Comparison of ENCODE assay signal across 21 cellular contexts in genomic region chr1:173590557-173590956, GRCh38. TPM values are rescaled to one million over a fixed set of nuclear protein-coding genes. Genes with fewer than 3 reads are reported as not detected.
DNase-seq lines count a peak whose midpoint lies in the region; ATAC-seq and TF ChIP-seq lines count a peak whose summit lies in the region.
"Had no signal": no experiment of that assay in that cellular context is flagged by ENCODE, and none has a peak within 500 bp of the region (broad histone marks: within the 10 kb centered on the region; RNA-seq: fewer than 3 reads in every experiment).

No MANE protein-coding gene starts in this region.

- H3K4me3 ChIP-seq in foreskin fibroblast (ENCODE audit: low read depth in 1 of 2, low read length in 2 of 2), result no peak overlapping the region
- no peak overlapping the region for H3K4me3 ChIP-seq in naive thymus-derived CD4-positive, alpha-beta T cell (ENCODE audit: low read length)
- H3K4me3 ChIP-seq: cardiac muscle cell, esophagus squamous epithelium, left ventricle myocardium inferior, PC-9 had no signal

- H3K9me3 Mint-ChIP-seq in nephron progenitor cell, result no peaks in the 10 kb centered on the region
- peaks cover 0 to 7% (median 0%) of the 10 kb centered on the region in 11 donors for H3K9me3 Mint-ChIP-seq in naive thymus-derived CD4-positive, alpha-beta T cell
- H3K9me3 Mint-ChIP-seq: activated naive CD8-positive, alpha-beta T cell treated with anti-CD3 and anti-CD28 coated beads for 36 hours; CD4-positive, alpha-beta memory T cell had no signal

- no peaks in the 10 kb centered on the region for H3K4me1 Mint-ChIP-seq in nephron progenitor cell
- no peaks in the 10 kb centered on the region for H3K4me1 Mint-ChIP-seq in naive thymus-derived CD4-positive, alpha-beta T cell
- H3K4me1 Mint-ChIP-seq: activated CD8-positive, alpha-beta memory T cell treated with anti-CD3 and anti-CD28 coated beads, Interleukin-2, amount 10 ng/mL, durations not matched to agents 7 days and 5 days; activated naive CD8-positive, alpha-beta T cell treated with anti-CD3 and anti-CD28 coated beads for 36 hours had no signal

- CTCF ChIA-PET in naive thymus-derived CD4-positive, alpha-beta T cell (lab: Charles Lee), result no interaction called here

- no peak overlapping the region for H3K27ac ChIP-seq in naive thymus-derived CD4-positive, alpha-beta T cell (ENCODE audit: low read depth, low read length)
- H3K27ac ChIP-seq: cardiac muscle cell, esophagus squamous epithelium, left ventricle myocardium inferior, PC-9 had no signal

- H3K27ac Mint-ChIP-seq in nephron progenitor cell, result no peak overlapping the region
- H3K27ac Mint-ChIP-seq in naive thymus-derived CD4-positive, alpha-beta T cell, result no peak overlapping the region
- H3K27ac Mint-ChIP-seq: activated CD8-positive, alpha-beta memory T cell treated with anti-CD3 and anti-CD28 coated beads, Interleukin-2, amount 10 ng/mL, durations not matched to agents 7 days and 5 days; activated naive CD8-positive, alpha-beta T cell treated with anti-CD3 and anti-CD28 coated beads for 36 hours; CD4-positive, alpha-beta memory T cell had no signal

- H3K4me3 Mint-ChIP-seq in nephron progenitor cell, result no peak overlapping the region
- H3K4me3 Mint-ChIP-seq in naive thymus-derived CD4-positive, alpha-beta T cell, result no peak overlapping the region
- H3K4me3 Mint-ChIP-seq: activated CD8-positive, alpha-beta memory T cell treated with anti-CD3 and anti-CD28 coated beads, Interleukin-2, amount 10 ng/mL, durations not matched to agents 7 days and 5 days; activated naive CD8-positive, alpha-beta T cell treated with anti-CD3 and anti-CD28 coated beads for 36 hours; CD4-positive, alpha-beta memory T cell had no signal

- peaks cover 4% of the 10 kb centered on the region for H3K27me3 Mint-ChIP-seq in nephron progenitor cell (ENCODE audit: low read depth, poor library complexity)
- peaks cover 0 to 21% (median 4%) of the 10 kb centered on the region in 5 donors for H3K27me3 Mint-ChIP-seq in naive thymus-derived CD4-positive, alpha-beta T cell
- H3K27me3 Mint-ChIP-seq: activated naive CD8-positive, alpha-beta T cell treated with anti-CD3 and anti-CD28 coated beads for 36 hours had no signal

- H3K27me3 ChIP-seq in naive thymus-derived CD4-positive, alpha-beta T cell (ENCODE audit: control insufficient read depth in 2 of 2, insufficient read depth in 2 of 2, low read length in 2 of 2), result no peaks in the 10 kb centered on the region
- H3K27me3 ChIP-seq: cardiac muscle cell had no signal

- POLR2A ChIA-PET in naive thymus-derived CD4-positive, alpha-beta T cell (lab: Charles Lee), result interaction anchor here (0.6 kb wide), 1 partner anchor 118 kb away, joined by 3 read pairs; no protein-coding TSS in a partner anchor

- TF ChIP-seq CTCF in foreskin fibroblast (IDR thresholded peaks at IDR 0.05; ENCODE audit: low read depth, low read length) (no peak), nephron progenitor cell (IDR thresholded peaks at IDR 0.05) (no peak)

- no peaks in the 10 kb centered on the region for H3K4me1 ChIP-seq in naive thymus-derived CD4-positive, alpha-beta T cell (ENCODE audit: control insufficient read depth in 2 of 2, insufficient read depth in 2 of 2, low read length in 2 of 2)
- H3K4me1 ChIP-seq: esophagus squamous epithelium, left ventricle myocardium inferior had no signal

- intact Hi-C loops in naive thymus-derived CD4-positive, alpha-beta T cell (cut with micrococcal nuclease), result no loop called here

- ATAC-seq in stimulated activated naive CD8-positive, alpha-beta T cell treated with anti-CD3 and anti-CD28 coated beads, Interleukin-15, Interleukin-2, amounts not matched to agents 100 U/mL and 50 U/mL, for 24 hours, result no peak
- no peak for ATAC-seq in naive thymus-derived CD4-positive, alpha-beta T cell
- ATAC-seq: activated CD8-positive, alpha-beta memory T cell treated with anti-CD3 and anti-CD28 coated beads, Interleukin-2, amount 10 ng/mL, durations not matched to agents 7 days and 5 days had no signal

- DNase-seq in EL (peak; percentile 67), M059J (ENCODE audit: low read depth) (peak; percentile 75), SW480 (ENCODE audit: low spot score) (peak; percentile 10), foreskin fibroblast (peak; percentile 3 to 7), nephron progenitor cell (no peak)
- no peak for DNase-seq in stimulated activated naive CD8-positive, alpha-beta T cell treated with anti-CD3 and anti-CD28 coated beads, Interleukin-15, Interleukin-2, amounts not matched to agents 100 U/mL and 50 U/mL, for 24 hours
- no peak for DNase-seq in activated CD4-positive, alpha-beta T cell treated with anti-CD3 and anti-CD28 coated beads for 4 hours
- no peak for DNase-seq in naive thymus-derived CD4-positive, alpha-beta T cell
- DNase-seq: activated CD8-positive, alpha-beta memory T cell treated with anti-CD3 and anti-CD28 coated beads, Interleukin-2, amount 10 ng/mL, durations not matched to agents 7 days and 5 days; activated naive CD8-positive, alpha-beta T cell treated with anti-CD3 and anti-CD28 coated beads for 36 hours; CD4-positive, alpha-beta memory T cell; esophagus squamous epithelium; Karpas-422; left ventricle myocardium inferior; NCI-H1694 treated with DMSO at 0.1 percent for 48 hours; NCI-H2227 treated with DMSO at 0.1 percent for 48 hours; PC-9; T1000 had no signal

- no peaks in the 10 kb centered on the region for H3K36me3 Mint-ChIP-seq in nephron progenitor cell (ENCODE audit: low read depth)
- H3K36me3 Mint-ChIP-seq in naive thymus-derived CD4-positive, alpha-beta T cell, result no peaks in the 10 kb centered on the region
- H3K36me3 Mint-ChIP-seq: activated CD8-positive, alpha-beta memory T cell treated with anti-CD3 and anti-CD28 coated beads, Interleukin-2, amount 10 ng/mL, durations not matched to agents 7 days and 5 days; activated naive CD8-positive, alpha-beta T cell treated with anti-CD3 and anti-CD28 coated beads for 36 hours; CD4-positive, alpha-beta memory T cell had no signal

- H3K9me3 ChIP-seq in naive thymus-derived CD4-positive, alpha-beta T cell (ENCODE audit: control insufficient read depth in 2 of 3, low read length in 3 of 3), result no peaks in the 10 kb centered on the region
- H3K9me3 ChIP-seq: esophagus squamous epithelium had no signal

- H3K36me3 ChIP-seq in naive thymus-derived CD4-positive, alpha-beta T cell (ENCODE audit: control insufficient read depth in 2 of 3, insufficient read depth in 3 of 3, low read length in 3 of 3), result no peaks in the 10 kb centered on the region
- H3K36me3 ChIP-seq: cardiac muscle cell, esophagus squamous epithelium, left ventricle myocardium inferior had no signal

RNA-seq across cellular contexts. Expression of gene SLC9C2, which starts 12.3 kb away (rescaled TPM):
- not detected in 2 replicates for total RNA-seq in M059J (2014; rRNA removed; shearing (Covaris generic))
- not detected for total RNA-seq in naive thymus-derived CD4-positive, alpha-beta T cell
- polyA plus RNA-seq in naive thymus-derived CD4-positive, alpha-beta T cell, result not detected
- total RNA-seq: activated CD8-positive, alpha-beta memory T cell treated with anti-CD3 and anti-CD28 coated beads, Interleukin-2, amount 10 ng/mL, durations not matched to agents 7 days and 5 days; activated naive CD8-positive, alpha-beta T cell treated with anti-CD3 and anti-CD28 coated beads for 36 hours; cardiac muscle cell; CD4-positive, alpha-beta memory T cell; esophagus squamous epithelium; left ventricle myocardium inferior; mononuclear cell; PC-9 had no signal
- polyA plus RNA-seq: CD4-positive, alpha-beta memory T cell had no signal

RNA-seq across cellular contexts. Expression of gene TEX50, which starts 44.6 kb away (rescaled TPM):
- not detected in 2 replicates for total RNA-seq in M059J (2014; rRNA removed; shearing (Covaris generic))
- total RNA-seq in naive thymus-derived CD4-positive, alpha-beta T cell, result not detected
- not detected for polyA plus RNA-seq in naive thymus-derived CD4-positive, alpha-beta T cell
- total RNA-seq: activated CD8-positive, alpha-beta memory T cell treated with anti-CD3 and anti-CD28 coated beads, Interleukin-2, amount 10 ng/mL, durations not matched to agents 7 days and 5 days; activated naive CD8-positive, alpha-beta T cell treated with anti-CD3 and anti-CD28 coated beads for 36 hours; cardiac muscle cell; CD4-positive, alpha-beta memory T cell; esophagus squamous epithelium; left ventricle myocardium inferior; mononuclear cell; PC-9; temporal lobe had no signal
- polyA plus RNA-seq: cardiac muscle cell; CD4-positive, alpha-beta memory T cell had no signal

Comparison
In these comparisons a context has a peak if more than half of its experiments do, and no peak if none do; other contexts are left out.
1. DNase-seq: peak in EL (single experiment), M059J (single experiment), SW480 (single experiment) and foreskin fibroblast (2 of 2); none in stimulated activated naive CD8-positive, alpha-beta T cell treated with anti-CD3 and anti-CD28 coated beads, Interleukin-15, Interleukin-2, amounts not matched to agents 100 U/mL and 50 U/mL, for 24 hours (single experiment), nephron progenitor cell (single experiment), activated CD4-positive, alpha-beta T cell treated with anti-CD3 and anti-CD28 coated beads for 4 hours (0 of 2) and naive thymus-derived CD4-positive, alpha-beta T cell (0 of 9).